In genomic region chr5:75460532-75460931, GRCh38 we compare ENCODE assay signal across 13 cellular contexts. TPM values are rescaled to one million over a fixed set of nuclear protein-coding genes. Genes with fewer than 3 reads are reported as not detected.
DNase-seq lines count a peak whose midpoint lies in the region; ATAC-seq lines count a peak whose summit lies in the region.
"Had no signal": no experiment of that assay in that cellular context is flagged by ENCODE, and none has a peak within 500 bp of the region (broad histone marks: within the 10 kb centered on the region; RNA-seq: fewer than 3 reads in every experiment).

No MANE protein-coding gene starts in this region.

- H3K36me3 Mint-ChIP-seq in memory B cell: peaks cover 27% of the 10 kb centered on the region
- peaks cover 28% of the 10 kb centered on the region for H3K36me3 Mint-ChIP-seq in activated T-cell treated with anti-CD3 and anti-CD28 coated beads, Interleukin-2, amount 50 U/mL, for 4 hours (ENCODE audit: insufficient read depth)

- H3K4me3 Mint-ChIP-seq in memory B cell: no peak overlapping the region
- no peak overlapping the region for H3K4me3 Mint-ChIP-seq in activated T-cell treated with anti-CD3 and anti-CD28 coated beads, Interleukin-2, amount 50 U/mL, for 4 hours
- H3K4me3 Mint-ChIP-seq: activated naive CD8-positive, alpha-beta T cell treated with anti-CD3 and anti-CD28 coated beads for 36 hours; CD8-positive, alpha-beta memory T cell; GM23338 had no signal

- H3K4me1 Mint-ChIP-seq in memory B cell: peaks cover 32% of the 10 kb centered on the region
- peaks cover 35% of the 10 kb centered on the region for H3K4me1 Mint-ChIP-seq in activated T-cell treated with anti-CD3 and anti-CD28 coated beads, Interleukin-2, amount 50 U/mL, for 4 hours (ENCODE audit: low read depth)

- no peaks in the 10 kb centered on the region for H3K9me3 Mint-ChIP-seq in memory B cell
- no peaks in the 10 kb centered on the region for H3K9me3 Mint-ChIP-seq in activated T-cell treated with anti-CD3 and anti-CD28 coated beads, Interleukin-2, amount 50 U/mL, for 4 hours
- H3K9me3 Mint-ChIP-seq: CD8-positive, alpha-beta memory T cell had no signal

- H3K27me3 Mint-ChIP-seq in memory B cell: no peaks in the 10 kb centered on the region
- no peaks in the 10 kb centered on the region for H3K27me3 Mint-ChIP-seq in activated T-cell treated with anti-CD3 and anti-CD28 coated beads, Interleukin-2, amount 50 U/mL, for 4 hours (ENCODE audit: low read depth)
- H3K27me3 Mint-ChIP-seq: activated naive CD8-positive, alpha-beta T cell treated with anti-CD3 and anti-CD28 coated beads for 36 hours; CD8-positive, alpha-beta memory T cell; IgD-negative memory B cell had no signal

- DNase-seq in memory B cell (ENCODE audit: low spot score in 2 of 2) (no peak), NCI-H1694 treated with DMSO at 0.1 percent for 48 hours (lab: John Stamatoyannopoulos, UW) (no peak)
- DNase-seq in activated T-cell treated with anti-CD3 and anti-CD28 coated beads, Interleukin-2, amount 50 U/mL, for 4 hours: no peak
- DNase-seq: activated naive CD8-positive, alpha-beta T cell treated with anti-CD3 and anti-CD28 coated beads for 36 hours; CD8-positive, alpha-beta memory T cell; NCI-H1694; NCI-H774 had no signal

- ATAC-seq in GM18861 (IDR thresholded peaks at IDR 0.05; ENCODE audit: unreplicated experiment) (peak; percentile 13), GM21528 (IDR thresholded peaks at IDR 0.05; ENCODE audit: low FRiP score, unreplicated experiment) (peak; percentile 10), HG03565 (IDR thresholded peaks at IDR 0.05; ENCODE audit: unreplicated experiment) (peak; percentile 6), memory B cell (ENCODE audit: low read depth) (no peak), HG03280 (IDR thresholded peaks at IDR 0.05; ENCODE audit: unreplicated experiment) (no peak)
- no peak for ATAC-seq in activated T-cell treated with anti-CD3 and anti-CD28 coated beads, Interleukin-2, amount 50 U/mL, for 4 hours

- H3K27ac Mint-ChIP-seq in memory B cell: peak overlapping the region; percentile 51
- H3K27ac Mint-ChIP-seq: activated naive CD8-positive, alpha-beta T cell treated with anti-CD3 and anti-CD28 coated beads for 36 hours; CD8-positive, alpha-beta memory T cell; GM23338 had no signal

RNA-seq across cellular contexts. Expression of gene CERT1, which starts 50.9 kb away (rescaled TPM):
- 10 to 100 TPM; 29.4 to 30.1 (median 29.9) TPM for total RNA-seq in activated T-cell treated with anti-CD3 and anti-CD28 coated beads, Interleukin-2, amount 50 U/mL, for 4 hours

RNA-seq across cellular contexts. Expression of gene POLK, which starts 51.2 kb away (rescaled TPM):
- total RNA-seq in activated T-cell treated with anti-CD3 and anti-CD28 coated beads, Interleukin-2, amount 50 U/mL, for 4 hours: 10 to 100 TPM; 25.7 to 28.0 (median 25.8) TPM

Comparison
In these comparisons a context has a peak if more than half of its experiments do, and no peak if none do; other contexts are left out.
1. ATAC-seq: peak in GM18861 (single experiment), GM21528 (single experiment) and HG03565 (single experiment); none in memory B cell (single experiment), HG03280 (single experiment) and activated T-cell treated with anti-CD3 and anti-CD28 coated beads, Interleukin-2, amount 50 U/mL, for 4 hours (0 of 2).